ENCODE assay signal across 10 cellular contexts in the genomic region with DNA sequence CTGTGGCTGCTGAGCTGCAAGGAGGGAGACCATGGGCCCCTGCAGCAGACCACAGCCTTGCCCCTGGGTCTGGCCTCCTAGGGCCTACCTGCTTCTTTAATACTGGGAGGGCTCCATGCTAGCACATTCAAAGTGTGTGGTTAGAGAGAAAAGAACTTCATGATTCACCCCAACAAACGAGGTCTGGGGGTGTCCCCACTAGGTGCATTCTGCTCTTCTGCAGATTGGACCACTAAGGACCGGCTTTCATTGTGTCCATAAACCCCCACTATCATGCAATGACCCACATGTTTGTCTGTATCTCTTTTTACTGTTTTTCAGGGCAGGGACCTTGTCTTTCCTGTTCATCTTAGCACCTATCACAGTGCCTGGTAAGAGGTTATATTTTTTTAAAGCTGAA.
A peak's percentile ranks its signal among the peaks of the same experiment; 100 is the strongest.
DNase-seq lines count a peak whose midpoint lies in the region; ATAC-seq and TF ChIP-seq lines count a peak whose summit lies in the region.
"Had no signal": no experiment of that assay in that cellular context is flagged by ENCODE, and none has a peak within 500 bp of the region (broad histone marks: within the 10 kb centered on the region; RNA-seq: fewer than 3 reads in every experiment).

No MANE protein-coding gene starts in this region.

- DNase-seq in natural killer cell: no peak
- DNase-seq in natural killer cell treated with Interleukin-12 subunit alpha and Interleukin-12 subunit beta and Interleukin-15 and Interleukin-18, amount 100 ng/mL, for 72 hours (ENCODE audit: low spot score): no peak
- no peak for DNase-seq in effector memory CD8-positive, alpha-beta T cell
- peak; percentile 7 to 19 for DNase-seq in stimulated activated naive CD8-positive, alpha-beta T cell treated with anti-CD3 and anti-CD28 coated beads, Interleukin-15, amount 100 ng/mL, for 72 hours
- no peak for DNase-seq in activated CD4-positive, alpha-beta memory T cell treated with anti-CD3 and anti-CD28 coated beads for 36 hours
- DNase-seq in Right ventricle myocardium superior: no peak
- DNase-seq: DMS53, GF-D8 had no signal

- peaks cover 11 to 22% of the 10 kb centered on the region in 2 donors for H3K4me1 Mint-ChIP-seq in natural killer cell
- peaks cover 7 to 16% of the 10 kb centered on the region in 2 donors for H3K4me1 Mint-ChIP-seq in natural killer cell treated with Interleukin-12 subunit alpha and Interleukin-12 subunit beta and Interleukin-15 and Interleukin-18, amount 100 ng/mL, for 72 hours (ENCODE audit: low read depth in 2 of 2)
- no peaks in the 10 kb centered on the region for H3K4me1 Mint-ChIP-seq in activated T-helper 17 cell treated with anti-CD3 and anti-CD28 coated beads, Interleukin-2, amount 50 U/mL, for 72 hours
- peaks cover 9 to 18% of the 10 kb centered on the region in 2 donors for H3K4me1 Mint-ChIP-seq in effector memory CD8-positive, alpha-beta T cell (ENCODE audit: low read depth in 2 of 2)
- H3K4me1 Mint-ChIP-seq in stimulated activated naive CD8-positive, alpha-beta T cell treated with anti-CD3 and anti-CD28 coated beads, Interleukin-15, amount 100 ng/mL, for 72 hours: peaks cover 15% of the 10 kb centered on the region
- no peaks in the 10 kb centered on the region for H3K4me1 Mint-ChIP-seq in activated CD4-positive, alpha-beta memory T cell treated with anti-CD3 and anti-CD28 coated beads for 36 hours (ENCODE audit: low read depth)
- H3K4me1 Mint-ChIP-seq: CD14-positive monocyte had no signal

- H3K4me3 Mint-ChIP-seq in natural killer cell: peak overlapping the region; percentile 56
- no peak overlapping the region for H3K4me3 Mint-ChIP-seq in natural killer cell treated with Interleukin-12 subunit alpha and Interleukin-12 subunit beta and Interleukin-15 and Interleukin-18, amount 100 ng/mL, for 72 hours
- H3K4me3 Mint-ChIP-seq in activated T-helper 17 cell treated with anti-CD3 and anti-CD28 coated beads, Interleukin-2, amount 50 U/mL, for 72 hours: no peak overlapping the region
- peak overlapping the region in 1 of 2 donors; percentile 33 for H3K4me3 Mint-ChIP-seq in effector memory CD8-positive, alpha-beta T cell
- H3K4me3 Mint-ChIP-seq in stimulated activated naive CD8-positive, alpha-beta T cell treated with anti-CD3 and anti-CD28 coated beads, Interleukin-15, amount 100 ng/mL, for 72 hours: no peak overlapping the region
- no peak overlapping the region for H3K4me3 Mint-ChIP-seq in activated CD4-positive, alpha-beta memory T cell treated with anti-CD3 and anti-CD28 coated beads for 36 hours
- H3K4me3 Mint-ChIP-seq: CD14-positive monocyte had no signal

- POLR2A ChIA-PET in activated CD4-positive, alpha-beta memory T cell treated with anti-CD3 and anti-CD28 coated beads for 36 hours (lab: Charles Lee): no interaction called here

- peak; percentile 33 to 69 (median 55) for ATAC-seq in natural killer cell
- no peak for ATAC-seq in natural killer cell treated with Interleukin-12 subunit alpha and Interleukin-12 subunit beta and Interleukin-15 and Interleukin-18, amount 100 ng/mL, for 72 hours
- ATAC-seq in activated T-helper 17 cell treated with anti-CD3 and anti-CD28 coated beads, Interleukin-2, amount 50 U/mL, for 72 hours (replicated peaks): peak; percentile 26
- peak; percentile 51 for ATAC-seq in effector memory CD8-positive, alpha-beta T cell (replicated peaks)
- peak; percentile 86 for ATAC-seq in stimulated activated naive CD8-positive, alpha-beta T cell treated with anti-CD3 and anti-CD28 coated beads, Interleukin-15, amount 100 ng/mL, for 72 hours
- no peak for ATAC-seq in Right ventricle myocardium superior (ENCODE audit: poor library complexity)

- no peak for TF ChIP-seq CTCF in natural killer cell (IDR thresholded peaks at IDR 0.05)

- H3K27ac Mint-ChIP-seq in natural killer cell: peak overlapping the region; percentile 39 to 52
- no peak overlapping the region for H3K27ac Mint-ChIP-seq in natural killer cell treated with Interleukin-12 subunit alpha and Interleukin-12 subunit beta and Interleukin-15 and Interleukin-18, amount 100 ng/mL, for 72 hours
- no peak overlapping the region for H3K27ac Mint-ChIP-seq in activated T-helper 17 cell treated with anti-CD3 and anti-CD28 coated beads, Interleukin-2, amount 50 U/mL, for 72 hours
- H3K27ac Mint-ChIP-seq in effector memory CD8-positive, alpha-beta T cell: peak overlapping the region; percentile 61 to 74
- H3K27ac Mint-ChIP-seq in stimulated activated naive CD8-positive, alpha-beta T cell treated with anti-CD3 and anti-CD28 coated beads, Interleukin-15, amount 100 ng/mL, for 72 hours: no peak overlapping the region
- no peak overlapping the region for H3K27ac Mint-ChIP-seq in activated CD4-positive, alpha-beta memory T cell treated with anti-CD3 and anti-CD28 coated beads for 36 hours
- H3K27ac Mint-ChIP-seq: CD14-positive monocyte had no signal

- no peaks in the 10 kb centered on the region for H3K36me3 Mint-ChIP-seq in natural killer cell
- no peaks in the 10 kb centered on the region for H3K36me3 Mint-ChIP-seq in natural killer cell treated with Interleukin-12 subunit alpha and Interleukin-12 subunit beta and Interleukin-15 and Interleukin-18, amount 100 ng/mL, for 72 hours
- no peaks in the 10 kb centered on the region for H3K36me3 Mint-ChIP-seq in activated T-helper 17 cell treated with anti-CD3 and anti-CD28 coated beads, Interleukin-2, amount 50 U/mL, for 72 hours (ENCODE audit: low read depth)
- H3K36me3 Mint-ChIP-seq in effector memory CD8-positive, alpha-beta T cell (ENCODE audit: insufficient read depth): no peaks in the 10 kb centered on the region
- no peaks in the 10 kb centered on the region for H3K36me3 Mint-ChIP-seq in activated CD4-positive, alpha-beta memory T cell treated with anti-CD3 and anti-CD28 coated beads for 36 hours
- H3K36me3 Mint-ChIP-seq: CD14-positive monocyte had no signal

- no peaks in the 10 kb centered on the region for H3K9me3 Mint-ChIP-seq in natural killer cell
- no peaks in the 10 kb centered on the region for H3K9me3 Mint-ChIP-seq in natural killer cell treated with Interleukin-12 subunit alpha and Interleukin-12 subunit beta and Interleukin-15 and Interleukin-18, amount 100 ng/mL, for 72 hours
- H3K9me3 Mint-ChIP-seq in activated T-helper 17 cell treated with anti-CD3 and anti-CD28 coated beads, Interleukin-2, amount 50 U/mL, for 72 hours: no peaks in the 10 kb centered on the region
- no peaks in the 10 kb centered on the region for H3K9me3 Mint-ChIP-seq in effector memory CD8-positive, alpha-beta T cell
- H3K9me3 Mint-ChIP-seq in stimulated activated naive CD8-positive, alpha-beta T cell treated with anti-CD3 and anti-CD28 coated beads, Interleukin-15, amount 100 ng/mL, for 72 hours: no peaks in the 10 kb centered on the region
- H3K9me3 Mint-ChIP-seq in activated CD4-positive, alpha-beta memory T cell treated with anti-CD3 and anti-CD28 coated beads for 36 hours: no peaks in the 10 kb centered on the region

- intact Hi-C loops in natural killer cell (cut with micrococcal nuclease) (no loop called here), Right ventricle myocardium superior (cut with DNase I) (no loop called here)
- intact Hi-C loops in activated CD4-positive, alpha-beta memory T cell treated with anti-CD3 and anti-CD28 coated beads for 36 hours (cut with micrococcal nuclease): no loop called here

- CTCF ChIA-PET in activated CD4-positive, alpha-beta memory T cell treated with anti-CD3 and anti-CD28 coated beads for 36 hours (lab: Charles Lee): no interaction called here

- H3K27me3 Mint-ChIP-seq in natural killer cell (ENCODE audit: low read depth in 2 of 2): peaks cover 0 to 4% of the 10 kb centered on the region in 2 donors
- no peaks in the 10 kb centered on the region for H3K27me3 Mint-ChIP-seq in natural killer cell treated with Interleukin-12 subunit alpha and Interleukin-12 subunit beta and Interleukin-15 and Interleukin-18, amount 100 ng/mL, for 72 hours
- peaks cover 8% of the 10 kb centered on the region for H3K27me3 Mint-ChIP-seq in activated T-helper 17 cell treated with anti-CD3 and anti-CD28 coated beads, Interleukin-2, amount 50 U/mL, for 72 hours
- H3K27me3 Mint-ChIP-seq in effector memory CD8-positive, alpha-beta T cell: no peaks in the 10 kb centered on the region
- H3K27me3 Mint-ChIP-seq in stimulated activated naive CD8-positive, alpha-beta T cell treated with anti-CD3 and anti-CD28 coated beads, Interleukin-15, amount 100 ng/mL, for 72 hours: no peaks in the 10 kb centered on the region
- H3K27me3 Mint-ChIP-seq in activated CD4-positive, alpha-beta memory T cell treated with anti-CD3 and anti-CD28 coated beads for 36 hours: no peaks in the 10 kb centered on the region

Comparison
In these comparisons a context has a peak if more than half of its experiments do, and no peak if none do; other contexts are left out.
1. ATAC-seq: peak in natural killer cell (3 of 3), activated T-helper 17 cell treated with anti-CD3 and anti-CD28 coated beads, Interleukin-2, amount 50 U/mL, for 72 hours (single experiment), effector memory CD8-positive, alpha-beta T cell (single experiment) and stimulated activated naive CD8-positive, alpha-beta T cell treated with anti-CD3 and anti-CD28 coated beads, Interleukin-15, amount 100 ng/mL, for 72 hours (single experiment); none in natural killer cell treated with Interleukin-12 subunit alpha and Interleukin-12 subunit beta and Interleukin-15 and Interleukin-18, amount 100 ng/mL, for 72 hours (0 of 2) and Right ventricle myocardium superior (single experiment).
2. H3K27ac Mint-ChIP-seq: peak in natural killer cell (2 of 2) and effector memory CD8-positive, alpha-beta T cell (2 of 2); none in natural killer cell treated with Interleukin-12 subunit alpha and Interleukin-12 subunit beta and Interleukin-15 and Interleukin-18, amount 100 ng/mL, for 72 hours (0 of 2), activated T-helper 17 cell treated with anti-CD3 and anti-CD28 coated beads, Interleukin-2, amount 50 U/mL, for 72 hours (single experiment), stimulated activated naive CD8-positive, alpha-beta T cell treated with anti-CD3 and anti-CD28 coated beads, Interleukin-15, amount 100 ng/mL, for 72 hours (0 of 2) and activated CD4-positive, alpha-beta memory T cell treated with anti-CD3 and anti-CD28 coated beads for 36 hours (single experiment).
3. DNase-seq: peak in stimulated activated naive CD8-positive, alpha-beta T cell treated with anti-CD3 and anti-CD28 coated beads, Interleukin-15, amount 100 ng/mL, for 72 hours (2 of 2); none in natural killer cell (single experiment), natural killer cell treated with Interleukin-12 subunit alpha and Interleukin-12 subunit beta and Interleukin-15 and Interleukin-18, amount 100 ng/mL, for 72 hours (single experiment), effector memory CD8-positive, alpha-beta T cell (0 of 3), activated CD4-positive, alpha-beta memory T cell treated with anti-CD3 and anti-CD28 coated beads for 36 hours (single experiment) and Right ventricle myocardium superior (single experiment).